Comparison of ENCODE assay signal across 1 cellular context in genomic region chr1:151801846-151802245, GRCh38.
TF ChIP-seq lines count a peak whose summit lies in the region.

No MANE protein-coding gene starts in this region.

TF ChIP-seq in HepG2, 621 proteins besides CTCF, POLR2A, EP300 and RAD21:
- TF ChIP-seq ZBTB43 (CRISPR knock-in tag; conservative IDR thresholded peaks at IDR 0.05), result no peak
